In the genomic region with DNA sequence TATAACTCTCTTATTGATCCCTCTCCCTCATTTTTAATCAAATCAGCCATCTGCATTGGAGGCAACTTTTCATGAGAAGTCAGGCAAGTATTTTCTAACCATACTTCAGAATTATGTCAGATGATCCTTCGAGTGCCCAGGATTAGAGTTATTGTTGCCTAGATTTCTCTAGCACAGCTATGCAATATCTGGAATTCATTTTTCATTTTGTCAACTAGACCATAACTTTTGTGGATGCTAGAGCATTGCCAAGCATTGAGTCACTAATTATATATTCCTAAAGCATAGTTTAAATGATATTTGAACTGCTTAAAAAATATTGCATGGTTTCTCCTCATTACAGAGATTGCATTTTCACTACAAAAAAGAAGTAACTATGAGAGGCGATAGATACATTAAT, we compare ENCODE assay signal across 22 cellular contexts.
DNase-seq lines count a peak whose midpoint lies in the region; ATAC-seq and TF ChIP-seq lines count a peak whose summit lies in the region.
"Had no signal": no experiment of that assay in that cellular context is flagged by ENCODE, and none has a peak within 500 bp of the region (broad histone marks: within the 10 kb centered on the region; RNA-seq: fewer than 3 reads in every experiment).

No MANE protein-coding gene starts in this region.

- peak; percentile 7 for DNase-seq in AG09319 (ENCODE audit: extremely low read depth, low read depth)
- peak; percentile 4 for DNase-seq in NCI-H226
- DNase-seq in astrocyte of the cerebellum (ENCODE audit: low read depth), result peak; percentile 57
- DNase-seq in fibroblast of pulmonary artery (ENCODE audit: low read depth), result peak; percentile 5
- no peak for DNase-seq in NCI-H82 (lab: John Stamatoyannopoulos, UW)
- no peak for DNase-seq in activated CD8-positive, alpha-beta memory T cell treated with anti-CD3 and anti-CD28 coated beads for 24 hours
- no peak for DNase-seq in activated naive CD4-positive, alpha-beta T cell treated with Interleukin-2 at 50 U/mL for 16 hours
- DNase-seq: ACHN; AML-193; C1 segment of cervical spinal cord; CD8-positive, alpha-beta T cell; GDM1; H7; HFFc6; MV-4-11; NCI-H1105 treated with DMSO at 0.1 percent for 48 hours; NCI-H2029 treated with DMSO at 0.1 percent for 48 hours; NCI-H2171; NCI-H524 treated with DMSO at 0.1 percent for 48 hours; OCI-M1; SJCRH30 had no signal

- H3K4me3 ChIP-seq in astrocyte of the cerebellum (ENCODE audit: low read depth, low read length) (no peak overlapping the region), fibroblast of pulmonary artery (replicated peaks; ENCODE audit: low read depth, low read length) (no peak overlapping the region)
- H3K4me3 ChIP-seq: SJCRH30 had no signal

- no peak for TF ChIP-seq CTCF in AG09319 (IDR thresholded peaks at IDR 0.05; ENCODE audit: low read depth, low read length)
- no peak for TF ChIP-seq CTCF in astrocyte of the cerebellum (IDR thresholded peaks at IDR 0.05; ENCODE audit: low read depth, low read length, missing control alignments)
- no peak for TF ChIP-seq CTCF in fibroblast of pulmonary artery (IDR thresholded peaks at IDR 0.05; ENCODE audit: low read length, missing control alignments)

- ATAC-seq in HG03095 (IDR thresholded peaks at IDR 0.05; ENCODE audit: unreplicated experiment), result no peak
- ATAC-seq: CD8-positive, alpha-beta T cell had no signal

- in situ Hi-C loops in astrocyte of the cerebellum (cut with HindIII; ENCODE audit: low sequenced_read_pairs), result no loop called here

Comparison
In these comparisons a context has a peak if more than half of its experiments do, and no peak if none do; other contexts are left out.
1. DNase-seq: peak in AG09319 (single experiment), NCI-H226 (single experiment), astrocyte of the cerebellum (single experiment) and fibroblast of pulmonary artery (single experiment); none in NCI-H82 (single experiment), activated CD8-positive, alpha-beta memory T cell treated with anti-CD3 and anti-CD28 coated beads for 24 hours (single experiment) and activated naive CD4-positive, alpha-beta T cell treated with Interleukin-2 at 50 U/mL for 16 hours (single experiment).